In the genomic region with DNA sequence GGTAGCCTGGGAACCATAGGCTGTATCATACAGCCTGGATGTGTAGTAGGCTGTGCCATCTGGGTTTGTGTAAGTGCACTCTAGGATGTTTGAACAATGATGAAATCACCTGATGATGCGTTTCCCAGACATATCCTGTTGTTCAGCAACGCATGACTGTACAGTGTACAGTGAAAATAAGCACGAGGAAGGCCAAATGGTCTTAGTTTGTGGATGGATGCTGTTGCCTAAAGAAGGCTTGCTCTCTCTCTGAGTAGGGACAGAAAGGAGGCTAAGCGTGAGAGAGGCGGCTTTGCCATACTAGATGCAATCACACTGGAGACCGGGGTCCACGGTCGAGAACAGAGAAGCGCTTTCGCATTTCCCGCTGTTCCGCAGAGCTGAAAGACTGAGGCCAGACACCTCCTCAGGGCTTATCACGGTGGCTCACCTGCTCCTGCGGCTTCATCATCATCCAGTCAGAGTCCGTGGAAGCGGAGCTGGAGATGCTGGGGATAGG, we compare ENCODE assay signal across 10 cellular contexts. TPM values are rescaled to one million over a fixed set of nuclear protein-coding genes. Genes with fewer than 3 reads are reported as not detected.
DNase-seq lines count a peak whose midpoint lies in the region; ATAC-seq and TF ChIP-seq lines count a peak whose summit lies in the region.
"Had no signal": no experiment of that assay in that cellular context is flagged by ENCODE, and none has a peak within 500 bp of the region (broad histone marks: within the 10 kb centered on the region; RNA-seq: fewer than 3 reads in every experiment).

No MANE protein-coding gene starts in this region.

- DNase-seq in ACHN (peak; percentile 75), H4 (ENCODE audit: low spot score) (peak; percentile 48), SHP77 (lab: John Stamatoyannopoulos, UW) (peak; percentile 60 to 80), foreskin fibroblast (peak; percentile 96), SK-N-DZ (ENCODE audit: low spot score) (no peak), hippocampal formation (lab: John Stamatoyannopoulos, UW) (no peak), KG1 (lab: John Stamatoyannopoulos, UW) (no peak)
- DNase-seq: GF-D8, hypothalamus had no signal

- ATAC-seq in HG03469 (IDR thresholded peaks at IDR 0.05; ENCODE audit: unreplicated experiment) = no peak

- no peak for TF ChIP-seq CTCF in foreskin fibroblast (IDR thresholded peaks at IDR 0.05; ENCODE audit: low read depth, low read length)

- in situ Hi-C loops in ACHN (cut with HindIII; ENCODE audit: low pct_ligation_motif_present, low pct_unique_long_range_greater_than_20kb, low sequenced_read_pairs) = no loop called here

- no peak overlapping the region for H3K4me3 ChIP-seq in foreskin fibroblast (ENCODE audit: low read depth in 1 of 2, low read length in 2 of 2)

RNA-seq across cellular contexts. Expression of a gene that starts 27.6 kb away (rescaled TPM):
- total RNA-seq in H4 (2014; rRNA removed; shearing (Covaris generic)) = 122 and 146 TPM in 2 replicates
- polyA plus RNA-seq in SK-N-DZ (2014; cell fraction: cytosol; rRNA removed) = 113 and 122 TPM in 2 replicates
- 120 and 142 TPM in 2 replicates for polyA plus RNA-seq in SK-N-DZ (2014; cell fraction: nucleus; rRNA removed)

RNA-seq across cellular contexts. Expression of a gene that starts 39.5 kb away (rescaled TPM):
- total RNA-seq in H4 (2014; rRNA removed; shearing (Covaris generic)) = 2.4 and 4.3 TPM in 2 replicates
- 3.8 and 8.4 TPM in 2 replicates for polyA plus RNA-seq in SK-N-DZ (2014; cell fraction: cytosol; rRNA removed)
- 6.0 TPM in 2 replicates for polyA plus RNA-seq in SK-N-DZ (2014; cell fraction: nucleus; rRNA removed)

Comparison
In these comparisons a context has a peak if more than half of its experiments do, and no peak if none do; other contexts are left out.
1. DNase-seq: peak in ACHN (single experiment), H4 (single experiment), SHP77 (2 of 2) and foreskin fibroblast (2 of 2); none in SK-N-DZ (single experiment), hippocampal formation (0 of 2) and KG1 (single experiment).